ENCODE assay signal across 8 cellular contexts in the genomic region with DNA sequence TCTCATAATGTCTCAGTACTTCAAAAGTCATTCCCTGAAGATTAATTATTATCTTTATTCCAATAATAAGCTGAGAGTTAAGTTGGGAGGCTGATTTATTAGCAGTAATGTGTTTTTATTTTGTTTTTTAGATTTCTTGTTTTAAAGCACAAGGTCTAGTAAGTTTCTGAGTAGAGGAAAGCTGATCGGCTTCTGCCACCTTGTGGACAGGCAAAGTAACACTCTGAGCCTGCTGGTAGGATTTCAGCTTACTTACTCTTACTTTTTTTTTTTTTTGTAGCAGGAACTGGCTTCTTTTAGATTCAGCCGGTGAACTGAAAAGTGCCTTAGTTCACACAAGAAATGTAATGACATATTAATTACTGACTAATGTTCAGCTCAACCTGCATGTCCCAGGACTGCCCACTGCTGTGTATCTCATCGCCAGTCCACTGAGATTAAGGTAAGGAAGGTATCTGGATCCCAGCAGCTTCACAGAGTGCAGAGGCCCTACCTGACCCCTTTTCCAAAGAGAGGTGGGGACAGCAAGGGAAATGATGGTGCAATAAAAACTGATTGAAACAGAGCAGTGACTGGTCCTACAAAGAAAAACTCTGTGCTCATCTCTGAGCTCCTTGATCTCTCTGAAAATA.
DNase-seq lines count a peak whose midpoint lies in the region; ATAC-seq and TF ChIP-seq lines count a peak whose summit lies in the region.

No MANE protein-coding gene starts in this region.

- H3K27ac Mint-ChIP-seq in activated T-helper 2 cell treated with anti-CD3 and anti-CD28 coated beads, Interferon-gamma antibody, Interleukin-2, Interleukin-4, amounts not matched to agents 10 μg/mL and 5 μg/mL and 100 μg/mL, durations not matched to agents 14 hours and 24 hours and 36 hours: no peak overlapping the region

- H3K36me3 Mint-ChIP-seq in activated T-helper 2 cell treated with anti-CD3 and anti-CD28 coated beads, Interferon-gamma antibody, Interleukin-2, Interleukin-4, amounts not matched to agents 10 μg/mL and 5 μg/mL and 100 μg/mL, durations not matched to agents 14 hours and 24 hours and 36 hours (ENCODE audit: low read depth): peaks cover 34% of the 10 kb centered on the region

- no peaks in the 10 kb centered on the region for H3K9me3 Mint-ChIP-seq in activated T-helper 2 cell treated with anti-CD3 and anti-CD28 coated beads, Interferon-gamma antibody, Interleukin-2, Interleukin-4, amounts not matched to agents 10 μg/mL and 5 μg/mL and 100 μg/mL, durations not matched to agents 14 hours and 24 hours and 36 hours

- H3K4me3 Mint-ChIP-seq in activated T-helper 2 cell treated with anti-CD3 and anti-CD28 coated beads, Interferon-gamma antibody, Interleukin-2, Interleukin-4, amounts not matched to agents 10 μg/mL and 5 μg/mL and 100 μg/mL, durations not matched to agents 14 hours and 24 hours and 36 hours (ENCODE audit: low read depth): no peak overlapping the region

- peak; percentile 78 for TF ChIP-seq CTCF in GM13977 (IDR thresholded peaks at IDR 0.05; ENCODE audit: extremely low read depth, insufficient read depth, missing control alignments)

- peak; percentile 84 for ATAC-seq in HG03159 (IDR thresholded peaks at IDR 0.05; ENCODE audit: unreplicated experiment)

- DNase-seq in AG08396 (ENCODE audit: low spot score) (peak; percentile 60), GM13977 (ENCODE audit: low spot score) (peak; percentile 22), NCI-H526 treated with DMSO at 0.1 percent for 48 hours (lab: John Stamatoyannopoulos, UW) (peak; percentile 28), glomerular endothelial cell (ENCODE audit: extremely low read depth, low read depth, low spot score) (peak; percentile 69), pons (ENCODE audit: low spot score) (peak; percentile 69)
- peak; percentile 29 for DNase-seq in activated T-helper 2 cell treated with anti-CD3 and anti-CD28 coated beads, Interferon-gamma antibody, Interleukin-2, Interleukin-4, amounts not matched to agents 10 μg/mL and 5 μg/mL and 100 μg/mL, durations not matched to agents 14 hours and 24 hours and 36 hours (ENCODE audit: low spot score)
- DNase-seq in effector CD4-positive, alpha-beta T cell: no peak

- in situ Hi-C loops in GM13977 (cut with MboI; ENCODE audit: low pct_unique_long_range_greater_than_20kb, low sequenced_read_pairs, unreplicated experiment): loop anchor here (10.0 kb wide), 1 partner anchor 605 kb away; no protein-coding TSS in a partner anchor

- no peaks in the 10 kb centered on the region for H3K27me3 Mint-ChIP-seq in activated T-helper 2 cell treated with anti-CD3 and anti-CD28 coated beads, Interferon-gamma antibody, Interleukin-2, Interleukin-4, amounts not matched to agents 10 μg/mL and 5 μg/mL and 100 μg/mL, durations not matched to agents 14 hours and 24 hours and 36 hours (ENCODE audit: low read depth)

- intact Hi-C loops in activated T-helper 2 cell treated with anti-CD3 and anti-CD28 coated beads, Interferon-gamma antibody, Interleukin-2, Interleukin-4, amounts not matched to agents 10 μg/mL and 5 μg/mL and 100 μg/mL, durations not matched to agents 14 hours and 24 hours and 36 hours (cut with micrococcal nuclease): loop anchor here (1.0 to 10.0 kb wide), 4 partner anchors 152 to 599 kb away; no protein-coding TSS in a partner anchor

- peaks cover 17% of the 10 kb centered on the region for H3K4me1 Mint-ChIP-seq in activated T-helper 2 cell treated with anti-CD3 and anti-CD28 coated beads, Interferon-gamma antibody, Interleukin-2, Interleukin-4, amounts not matched to agents 10 μg/mL and 5 μg/mL and 100 μg/mL, durations not matched to agents 14 hours and 24 hours and 36 hours (ENCODE audit: low read depth)
